ENCODE assay signal across 17 cellular contexts in genomic region chr6:50829898-50830439, GRCh38. TPM values are rescaled to one million over a fixed set of nuclear protein-coding genes. Genes with fewer than 3 reads are reported as not detected.
"Had no signal": no experiment of that assay in that cellular context is flagged by ENCODE, and none has a peak within 500 bp of the region (broad histone marks: within the 10 kb centered on the region; RNA-seq: fewer than 3 reads in every experiment).

No MANE protein-coding gene starts in this region.

- DNase-seq: activated CD4-positive, alpha-beta T cell treated with anti-CD3 and anti-CD28 coated beads for 1 hour; activated CD4-positive, alpha-beta T cell treated with anti-CD3 and anti-CD28 coated beads, Interleukin-2, amount 50 U/mL, for 4 hours; activated naive CD4-positive, alpha-beta T cell treated with anti-CD3 and anti-CD28 coated beads for 36 hours; activated naive CD8-positive, alpha-beta T cell treated with anti-CD3 and anti-CD28 coated beads, Interleukin-2, amount 50 U/mL, for 24 hours; heart right ventricle; left colon; nephron progenitor cell; ovary; stimulated activated CD4-positive, alpha-beta T cell treated with anti-CD3 and anti-CD28 coated beads, Interleukin-1b, Interleukin-23, amount 100 ng/mL, for 48 hours had no signal

- H3K4me1 Mint-ChIP-seq: activated naive CD8-positive, alpha-beta T cell treated with anti-CD3 and anti-CD28 coated beads, Interleukin-2, amount 50 U/mL, for 24 hours; nephron progenitor cell had no signal

- H3K36me3 Mint-ChIP-seq: mesothelial cell of epicardium had no signal

- ATAC-seq: activated naive CD8-positive, alpha-beta T cell treated with anti-CD3 and anti-CD28 coated beads, Interleukin-2, amount 50 U/mL, for 24 hours; gastroesophageal sphincter; heart right ventricle; left colon had no signal

- H3K4me3 Mint-ChIP-seq: activated naive CD4-positive, alpha-beta T cell treated with anti-CD3 and anti-CD28 coated beads for 36 hours; activated naive CD8-positive, alpha-beta T cell treated with anti-CD3 and anti-CD28 coated beads, Interleukin-2, amount 50 U/mL, for 24 hours; mesothelial cell of epicardium; nephron progenitor cell had no signal

- H3K9me3 Mint-ChIP-seq: activated naive CD4-positive, alpha-beta T cell treated with anti-CD3 and anti-CD28 coated beads for 36 hours; activated naive CD8-positive, alpha-beta T cell treated with anti-CD3 and anti-CD28 coated beads, Interleukin-2, amount 50 U/mL, for 24 hours; activated T-helper 2 cell treated with anti-CD3 and anti-CD28 coated beads, Interferon-gamma antibody, Interleukin-2, Interleukin-4, amounts not matched to agents 10 μg/mL and 5 μg/mL and 100 μg/mL, durations not matched to agents 14 hours and 24 hours and 36 hours; mesothelial cell of epicardium; nephron progenitor cell had no signal

- H3K27ac Mint-ChIP-seq: activated naive CD4-positive, alpha-beta T cell treated with anti-CD3 and anti-CD28 coated beads for 36 hours; activated naive CD8-positive, alpha-beta T cell treated with anti-CD3 and anti-CD28 coated beads, Interleukin-2, amount 50 U/mL, for 24 hours; activated T-helper 2 cell treated with anti-CD3 and anti-CD28 coated beads, Interferon-gamma antibody, Interleukin-2, Interleukin-4, amounts not matched to agents 10 μg/mL and 5 μg/mL and 100 μg/mL, durations not matched to agents 14 hours and 24 hours and 36 hours; mesothelial cell of epicardium; nephron progenitor cell had no signal

RNA-seq across cellular contexts. Expression of gene TFAP2B, which starts 11.3 kb away (rescaled TPM):
- total RNA-seq: activated naive CD4-positive, alpha-beta T cell treated with anti-CD3 and anti-CD28 coated beads for 36 hours; activated T-helper 2 cell treated with anti-CD3 and anti-CD28 coated beads, Interferon-gamma antibody, Interleukin-2, Interleukin-4, amounts not matched to agents 10 μg/mL and 5 μg/mL and 100 μg/mL, durations not matched to agents 14 hours and 24 hours and 36 hours; ascending aorta; bronchial epithelial cell; dermis microvascular lymphatic vessel endothelial cell; heart right ventricle; left colon; lung; ovary; pulmonary artery endothelial cell had no signal
